In the genomic region with DNA sequence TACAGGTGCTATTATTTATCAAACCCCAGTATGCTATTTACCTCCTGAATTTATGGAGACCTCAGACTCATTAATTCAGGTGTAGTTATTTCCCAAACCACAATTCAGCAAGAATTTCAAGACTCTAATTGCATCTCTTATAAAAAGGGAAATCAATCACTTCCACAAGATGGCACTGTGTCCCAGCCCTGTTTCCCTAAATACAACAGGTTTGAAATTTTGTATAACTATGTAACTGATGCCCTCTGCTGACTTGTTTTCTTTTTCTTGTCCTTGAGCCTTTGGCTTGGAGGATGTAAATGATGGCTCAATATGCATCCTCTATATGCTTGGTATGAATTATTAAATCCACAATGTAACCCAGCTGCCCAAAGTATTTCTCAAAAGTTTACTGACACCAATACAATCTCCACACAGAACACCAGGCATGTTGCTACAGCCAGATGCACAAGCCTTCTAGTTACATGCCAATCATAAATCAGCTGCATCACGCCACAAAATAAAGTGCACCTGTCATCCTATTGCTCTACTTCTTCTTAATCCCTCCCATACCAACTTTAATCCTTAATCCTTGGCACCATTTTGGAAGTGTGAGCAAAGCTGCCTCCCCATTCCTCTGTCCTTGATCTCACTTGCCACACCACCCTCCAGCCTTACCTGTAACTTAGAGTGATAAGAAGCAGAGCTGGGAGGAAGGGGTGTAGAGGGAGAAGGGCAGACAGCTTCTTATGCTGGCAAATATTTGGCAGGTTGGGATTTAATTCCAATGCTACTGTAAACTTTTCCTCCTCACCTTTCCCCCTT, we compare ENCODE assay signal across 9 cellular contexts. TPM values are rescaled to one million over a fixed set of nuclear protein-coding genes. Genes with fewer than 3 reads are reported as not detected.
DNase-seq lines count a peak whose midpoint lies in the region; ATAC-seq and TF ChIP-seq lines count a peak whose summit lies in the region.
"Had no signal": no experiment of that assay in that cellular context is flagged by ENCODE, and none has a peak within 500 bp of the region (broad histone marks: within the 10 kb centered on the region; RNA-seq: fewer than 3 reads in every experiment).

No MANE protein-coding gene starts in this region.

- H2AFZ ChIP-seq in H9 (ENCODE audit: low read length) = no peak overlapping the region
- H2AFZ ChIP-seq in trophoblast cell (ENCODE audit: insufficient read depth, low read length, poor library complexity) = no peak overlapping the region

- H3K4me1 Mint-ChIP-seq in H9 = peaks cover 16% of the 10 kb centered on the region in 2 experiments

- no peak overlapping the region for H3K27ac Mint-ChIP-seq in H9

- H3K79me1 ChIP-seq in H9 (ENCODE audit: insufficient read depth, low read depth, low read length, poor library complexity, severe bottlenecking) = no peaks in the 10 kb centered on the region
- peaks cover 4% of the 10 kb centered on the region for H3K79me1 ChIP-seq in trophoblast cell (ENCODE audit: low read length)

- H2AK5ac ChIP-seq in H9 (ENCODE audit: insufficient read length, low read length) (no peak overlapping the region), trophoblast cell (ENCODE audit: low read length) (no peak overlapping the region)

- H3K9me3 ChIP-seq in H9 (ENCODE audit: control insufficient read depth, low read depth, low read length) (no peaks in the 10 kb centered on the region), trophoblast cell (ENCODE audit: insufficient read depth, low read depth, low read length) (peaks cover 2% of the 10 kb centered on the region)

- H3K18ac ChIP-seq in H9 (ENCODE audit: insufficient read length, low read depth, low read length) = no peak overlapping the region
- H3K18ac ChIP-seq in trophoblast cell (ENCODE audit: low read length) = no peak overlapping the region

- H3K14ac ChIP-seq in H9 (ENCODE audit: insufficient read depth, low read length) = no peak overlapping the region
- H3K14ac ChIP-seq in trophoblast cell (ENCODE audit: low read length) = no peak overlapping the region

- no peaks in the 10 kb centered on the region; the same call in 1 of the 2 replicates for H3K27me3 Mint-ChIP-seq in H9 (ENCODE audit: low read depth)

- no CpG with 5 or more reads among the region's 1 CpG for WGBS in H9 (ENCODE audit: extremely low coverage, insufficient read length, low lambda C conversion rate)
- WGBS in trophoblast cell (ENCODE audit: extremely low coverage, insufficient coverage, insufficient read length) = no CpG with 5 or more reads among the region's 1 CpG

- ATAC-seq in foreskin keratinocyte (peak; percentile 24), HG02588 (IDR thresholded peaks at IDR 0.05; ENCODE audit: unreplicated experiment) (no peak), GM21390 (IDR thresholded peaks at IDR 0.05; ENCODE audit: unreplicated experiment) (no peak)

- no peak overlapping the region for H2BK15ac ChIP-seq in H9 (ENCODE audit: low read depth, low read length)

- H4K12ac ChIP-seq in trophoblast cell (ENCODE audit: low read depth, low read length) = no peak overlapping the region

- H3K27ac ChIP-seq in H9 (ENCODE audit: insufficient read length, low read depth, low read length) (no peak overlapping the region), foreskin keratinocyte (no peak overlapping the region), trophoblast cell (ENCODE audit: low read depth, low read length) (no peak overlapping the region)

- H3K56ac ChIP-seq in H9 (ENCODE audit: insufficient read length, low read depth, low read length) = no peak overlapping the region

- H4K91ac ChIP-seq in H9 (ENCODE audit: insufficient read length, low read depth, low read length) (no peak overlapping the region), trophoblast cell (ENCODE audit: low read depth, low read length) (no peak overlapping the region)

- H3K4ac ChIP-seq in H9 (ENCODE audit: low read depth, low read length) (no peak overlapping the region), trophoblast cell (ENCODE audit: low read depth, low read length) (no peak overlapping the region)

- H3K4me2 ChIP-seq in H9 (ENCODE audit: insufficient read depth, insufficient read length, low read length) (no peak overlapping the region), trophoblast cell (ENCODE audit: low read length) (no peak overlapping the region)

- DNase-seq in COLO829 (ENCODE audit: low spot score) (peak; percentile 87), H9 (no peak), NCI-H510A treated with DMSO at 0.1 percent for 48 hours (lab: John Stamatoyannopoulos, UW) (peak; percentile 70), foreskin keratinocyte (peak; percentile 40 to 69), trophoblast cell (peak; percentile 16 to 71)
- DNase-seq in activated CD4-positive, alpha-beta T cell treated with anti-CD3 and anti-CD28 coated beads, Interleukin-2, amount 50 U/mL, for 48 hours = peak; percentile 28 to 50

- TF ChIP-seq CTCF in H9 (conservative IDR thresholded peaks at IDR 0.05) = peak; percentile 79
- TF ChIP-seq CTCF in foreskin keratinocyte (conservative IDR thresholded peaks at IDR 0.05) = peak; percentile 98

- H2BK120ac ChIP-seq in H9 (ENCODE audit: low read depth, low read length, poor library complexity, severe bottlenecking) (no peak overlapping the region), trophoblast cell (ENCODE audit: insufficient read depth, low read length, poor library complexity) (no peak overlapping the region)

- H2BK5ac ChIP-seq in H9 (ENCODE audit: insufficient read length, low read length) (no peak overlapping the region), trophoblast cell (ENCODE audit: low read depth, low read length, poor library complexity) (no peak overlapping the region)

- H2BK12ac ChIP-seq in H9 (ENCODE audit: insufficient read length, low read depth, low read length) = no peak overlapping the region
- no peak overlapping the region for H2BK12ac ChIP-seq in trophoblast cell (ENCODE audit: low read length)

- H3K27me3 ChIP-seq in H9 (ENCODE audit: insufficient read depth, low read length) (no peaks in the 10 kb centered on the region), foreskin keratinocyte (no peaks in the 10 kb centered on the region), trophoblast cell (ENCODE audit: insufficient read depth, low read length) (no peaks in the 10 kb centered on the region)

- H3K4me3 ChIP-seq in trophoblast cell (ENCODE audit: low read depth, low read length) = no peak overlapping the region

- H3K23me2 ChIP-seq in H9 (ENCODE audit: insufficient read length, low read depth, low read length, poor library complexity, severe bottlenecking) = no peaks in the 10 kb centered on the region

- H3K4me1 ChIP-seq in H9 (ENCODE audit: insufficient read depth, low read length) = no peaks in the 10 kb centered on the region; the same call in 1 of the 2 replicates
- peaks cover 11% of the 10 kb centered on the region for H3K4me1 ChIP-seq in foreskin keratinocyte
- H3K4me1 ChIP-seq in trophoblast cell (ENCODE audit: control insufficient read depth in 1 of 2, insufficient read depth in 2 of 2, low read length in 2 of 2) = peaks cover 5 to 9% of the 10 kb centered on the region in 2 experiments

- no peak overlapping the region; a peak in 1 of 5 replicates for H3K4me3 Mint-ChIP-seq in H9

- no peaks in the 10 kb centered on the region for H3K79me2 ChIP-seq in H9 (ENCODE audit: insufficient read depth, low read length)
- H3K79me2 ChIP-seq in trophoblast cell (ENCODE audit: control insufficient read depth, insufficient read depth, low read length, poor library complexity) = no peaks in the 10 kb centered on the region

- H4K8ac ChIP-seq in H9 (replicated peaks; ENCODE audit: insufficient read length, low read depth, low read length) (no peak overlapping the region), trophoblast cell (ENCODE audit: low read depth, low read length) (no peak overlapping the region)

- H3T11ph ChIP-seq in H9 (ENCODE audit: low read length) = no peak overlapping the region

- H3K23ac ChIP-seq in H9 (ENCODE audit: insufficient read length, low read depth, low read length) = no peak overlapping the region
- no peak overlapping the region for H3K23ac ChIP-seq in trophoblast cell (ENCODE audit: low read length)

- H2BK20ac ChIP-seq in H9 (ENCODE audit: low read depth, low read length, poor library complexity, severe bottlenecking) = no peak overlapping the region

- no peaks in the 10 kb centered on the region for H4K20me1 ChIP-seq in H9 (ENCODE audit: control insufficient read depth, insufficient read depth, insufficient read length)

- no peaks in the 10 kb centered on the region for H3K9me3 Mint-ChIP-seq in H9

- H3K36me3 ChIP-seq in trophoblast cell (ENCODE audit: control insufficient read depth in 1 of 2, insufficient read depth in 2 of 2, low read length in 2 of 2) = no peaks in the 10 kb centered on the region

- peaks cover 0 to 6% (median 1%) of the 10 kb centered on the region in 3 experiments; a peak in 2 of 7 replicates for H3K36me3 Mint-ChIP-seq in H9 (ENCODE audit: insufficient read depth in 1 of 3, low read depth in 3 of 3)

- H4K5ac ChIP-seq in H9 (ENCODE audit: insufficient read length, low read depth, low read length) = no peak overlapping the region

- H3K9ac ChIP-seq in H9 (ENCODE audit: extremely low read depth, insufficient read length, low read length) = no peak overlapping the region
- no peak overlapping the region for H3K9ac ChIP-seq in trophoblast cell (ENCODE audit: low read length)

RNA-seq across cellular contexts. Expression of a gene that starts 9.0 kb away (rescaled TPM):
- total RNA-seq in H9 (2021) = not detected in 2 replicates
- not detected in 2 replicates for total RNA-seq in foreskin keratinocyte
- not detected in 2 replicates for polyA plus RNA-seq in foreskin keratinocyte
- polyA plus RNA-seq in trophoblast cell (2013) = 36.7 and 38.1 TPM in 2 replicates
- total RNA-seq: T-helper 1 cell treated with Interleukin-12 subunit alpha and Interleukin-12 subunit beta and Interleukin-4 antibody, amounts not matched to agents 30 ng/mL and 1 ng/mL, for 36 hours had no signal

RNA-seq across cellular contexts. Expression of a gene that starts 14.3 kb away (rescaled TPM):
- 17.5 and 18.8 TPM in 2 replicates for total RNA-seq in H9 (2021)
- total RNA-seq in foreskin keratinocyte = 22.8 and 25.1 TPM in 2 replicates
- 20.1 and 21.7 TPM in 2 replicates for polyA plus RNA-seq in foreskin keratinocyte
- polyA plus RNA-seq in trophoblast cell (2013) = 24.8 and 24.9 TPM in 2 replicates
